Comparison of ENCODE assay signal across 12 cellular contexts in genomic region chr2:239279508-239280295, GRCh38.
DNase-seq lines count a peak whose midpoint lies in the region; ATAC-seq and TF ChIP-seq lines count a peak whose summit lies in the region.
"Had no signal": no experiment of that assay in that cellular context is flagged by ENCODE, and none has a peak within 500 bp of the region (broad histone marks: within the 10 kb centered on the region; RNA-seq: fewer than 3 reads in every experiment).

No MANE protein-coding gene starts in this region.

- DNase-seq in H7 (peak; percentile 50), brain microvascular endothelial cell (no peak), caudate nucleus (lab: John Stamatoyannopoulos, UW) (no peak), NOMO-1 treated with dmso at 0.1 percent for 144 hours (lab: John Stamatoyannopoulos, UW; ENCODE audit: unreplicated experiment) (no peak), 8988T (no peak), EL (no peak)
- DNase-seq in naive thymus-derived CD4-positive, alpha-beta T cell, result no peak
- DNase-seq: NK-92 treated with Interleukin-12 subunit alpha and Interleukin-12 subunit beta, amount 100 ng/mL, for 24 hours had no signal

- POLR2A ChIA-PET in naive thymus-derived CD4-positive, alpha-beta T cell (lab: Charles Lee), result interaction anchor here (0.8 to 22.2 kb wide), 4 partner anchors 13 to 101 kb away, joined by 3 to 362 read pairs (median 3); no protein-coding TSS in a partner anchor

- H3K36me3 Mint-ChIP-seq in naive thymus-derived CD4-positive, alpha-beta T cell, result peaks cover 0 to 7% (median 0%) of the 10 kb centered on the region in 5 donors

- H3K27ac ChIP-seq in ACC112 (ENCODE audit: low read depth, low read length), result peak overlapping the region; percentile 95
- H3K27ac ChIP-seq in brain microvascular endothelial cell, result peak overlapping the region; percentile 54
- H3K27ac ChIP-seq in naive thymus-derived CD4-positive, alpha-beta T cell (ENCODE audit: low read depth, low read length), result no peak overlapping the region
- H3K27ac ChIP-seq in caudate nucleus (ENCODE audit: low read depth, low read length), result no peak overlapping the region
- H3K27ac ChIP-seq: cardiac muscle cell, uterus had no signal

- H3K27me3 ChIP-seq in ACC112 (ENCODE audit: insufficient read depth, low read length), result no peaks in the 10 kb centered on the region
- H3K27me3 ChIP-seq in H7 (ENCODE audit: control insufficient read depth, insufficient read depth, low read length), result no peaks in the 10 kb centered on the region
- H3K27me3 ChIP-seq in brain microvascular endothelial cell (replicated peaks), result no peaks in the 10 kb centered on the region
- H3K27me3 ChIP-seq in naive thymus-derived CD4-positive, alpha-beta T cell (ENCODE audit: control insufficient read depth in 2 of 2, insufficient read depth in 2 of 2, low read length in 2 of 2), result no peaks in the 10 kb centered on the region
- H3K27me3 ChIP-seq: cardiac muscle cell, uterus had no signal

- H2AFZ ChIP-seq in ACC112 (ENCODE audit: low read length, unreplicated experiment), result no peak overlapping the region

- no peaks in the 10 kb centered on the region for H3K36me3 ChIP-seq in ACC112 (ENCODE audit: insufficient read depth, low read length)
- H3K36me3 ChIP-seq in H7 (replicated peaks; ENCODE audit: control insufficient read depth, insufficient read depth, low read length), result no peaks in the 10 kb centered on the region
- H3K36me3 ChIP-seq in brain microvascular endothelial cell (replicated peaks), result no peaks in the 10 kb centered on the region
- H3K36me3 ChIP-seq in naive thymus-derived CD4-positive, alpha-beta T cell (ENCODE audit: control insufficient read depth in 2 of 3, insufficient read depth in 3 of 3, low read length in 3 of 3), result no peaks in the 10 kb centered on the region
- H3K36me3 ChIP-seq: cardiac muscle cell, uterus had no signal

- H3K4me3 Mint-ChIP-seq in naive thymus-derived CD4-positive, alpha-beta T cell, result peak overlapping the region in 1 of 10 donors; percentile 15

- CTCF ChIA-PET in naive thymus-derived CD4-positive, alpha-beta T cell (lab: Charles Lee), result interaction anchor here (0.7 to 1.8 kb wide), 2 partner anchors 12 to 15 kb away, joined by 3 to 11 read pairs; no protein-coding TSS in a partner anchor

- peaks cover 25 to 58% (median 47%) of the 10 kb centered on the region in 7 donors for H3K4me1 Mint-ChIP-seq in naive thymus-derived CD4-positive, alpha-beta T cell

- TF ChIP-seq CTCF in brain microvascular endothelial cell (IDR thresholded peaks at IDR 0.05; ENCODE audit: low read depth, low read length, missing control alignments), result no peak

- H3K9me3 ChIP-seq in naive thymus-derived CD4-positive, alpha-beta T cell (ENCODE audit: control insufficient read depth in 2 of 3, low read length in 3 of 3), result no peaks in the 10 kb centered on the region
- H3K9me3 ChIP-seq: mucosa of descending colon, uterus had no signal

- intact Hi-C loops in naive thymus-derived CD4-positive, alpha-beta T cell (cut with micrococcal nuclease), result no loop called here

- H3K4me3 ChIP-seq in ACC112 (ENCODE audit: low read depth, low read length) (no peak overlapping the region), H7 (ENCODE audit: insufficient read depth, low read depth, low read length) (no peak overlapping the region), brain microvascular endothelial cell (ENCODE audit: low read depth, low read length) (no peak overlapping the region)
- H3K4me3 ChIP-seq in naive thymus-derived CD4-positive, alpha-beta T cell (ENCODE audit: low read length), result no peak overlapping the region
- H3K4me3 ChIP-seq: cardiac muscle cell, mucosa of descending colon, uterus had no signal

- ATAC-seq in naive thymus-derived CD4-positive, alpha-beta T cell, result no peak
- ATAC-seq: mucosa of descending colon had no signal

- no peaks in the 10 kb centered on the region for H3K9me3 Mint-ChIP-seq in naive thymus-derived CD4-positive, alpha-beta T cell

- in situ Hi-C loops in brain microvascular endothelial cell (cut with HindIII; ENCODE audit: low pct_ligation_motif_present, low sequenced_read_pairs), result no loop called here

- no peaks in the 10 kb centered on the region for H3K27me3 Mint-ChIP-seq in naive thymus-derived CD4-positive, alpha-beta T cell

- H3K27ac Mint-ChIP-seq in naive thymus-derived CD4-positive, alpha-beta T cell, result peak overlapping the region in 6 of 9 donors; percentile 8 to 70 (median 40)

- H3K4me1 ChIP-seq in ACC112 (ENCODE audit: control insufficient read depth, insufficient read depth, low read length, unreplicated experiment), result peaks cover 46% of the 10 kb centered on the region
- peaks cover 13 to 21% of the 10 kb centered on the region in 2 donors for H3K4me1 ChIP-seq in naive thymus-derived CD4-positive, alpha-beta T cell (ENCODE audit: control insufficient read depth in 2 of 2, insufficient read depth in 2 of 2, low read length in 2 of 2)
- H3K4me1 ChIP-seq: uterus had no signal

- peaks cover 18% of the 10 kb centered on the region for H3K79me2 ChIP-seq in ACC112 (ENCODE audit: control insufficient read depth, insufficient read depth, low read length, unreplicated experiment)

Comparison
In these comparisons a context has a peak if more than half of its experiments do, and no peak if none do; other contexts are left out.
1. H3K27ac ChIP-seq: peak in ACC112 (single experiment) and brain microvascular endothelial cell (single experiment); none in naive thymus-derived CD4-positive, alpha-beta T cell (single experiment) and caudate nucleus (single experiment).